ENCODE assay signal across 29 cellular contexts in genomic region chr1:84280908-84281307, GRCh38.
"Had no signal": no experiment of that assay in that cellular context is flagged by ENCODE, and none has a peak within 500 bp of the region (broad histone marks: within the 10 kb centered on the region; RNA-seq: fewer than 3 reads in every experiment).

No MANE protein-coding gene starts in this region.

- H3K9me3 ChIP-seq: neutrophil, pancreas, prostate gland, suprapubic skin, testis, tibial artery, transverse colon, upper lobe of right lung, uterus had no signal

- H3K4me2 ChIP-seq: smooth muscle cell had no signal

- H3K36me3 ChIP-seq: neutrophil, pancreas, prostate gland, spleen, suprapubic skin, tibial artery, transverse colon, upper lobe of right lung, uterus had no signal

- H3K4me1 ChIP-seq: prostate gland, spleen, testis, tibial artery, upper lobe of right lung, uterus had no signal

- DNase-seq: naive thymus-derived CD8-positive, alpha-beta T cell; nephron progenitor cell; nucleus accumbens; pancreas; retina; right cardiac atrium; spleen; stimulated activated CD4-positive, alpha-beta T cell treated with anti-CD3 and anti-CD28 coated beads, Interleukin-12 subunit alpha, Interleukin-12 subunit beta, amount 100 ng/mL, for 4 hours; stimulated activated CD4-positive, alpha-beta T cell treated with anti-CD3 and anti-CD28 coated beads, Interleukin-1b, Interleukin-23, amount 100 ng/mL, for 48 hours; stimulated activated CD4-positive, alpha-beta T cell treated with anti-CD3 and anti-CD28 coated beads, Interleukin-4, amount 100 ng/mL, for 1 hour; stimulated activated CD4-positive, alpha-beta T cell treated with anti-CD3 and anti-CD28 coated beads, Interleukin-4, amount 100 ng/mL, for 4 hours; stimulated activated CD8-positive, alpha-beta memory T cell treated with anti-CD3 and anti-CD28 coated beads, Interleukin-4, amount 100 ng/mL, for 48 hours; stimulated activated naive CD4-positive, alpha-beta T cell; stimulated activated naive CD8-positive, alpha-beta T cell treated with anti-CD3 and anti-CD28 coated beads, Interleukin-15, amount 100 ng/mL, for 72 hours; stimulated activated naive CD8-positive, alpha-beta T cell treated with anti-CD3 and anti-CD28 coated beads, Interleukin-15, Interleukin-2, amounts not matched to agents 100 U/mL and 50 U/mL, for 24 hours; substantia nigra; testis; tibial artery; transverse colon; upper lobe of right lung; uterus had no signal

- H3K27ac ChIP-seq: neutrophil, pancreas, prostate gland, skin epidermis, spleen, suprapubic skin, testis, tibial artery, transverse colon, upper lobe of right lung, uterus had no signal

- H3K4me3 ChIP-seq: pancreas, prostate gland, skin epidermis, smooth muscle cell, spleen, suprapubic skin, testis, tibial artery, transverse colon, upper lobe of right lung, uterus had no signal

- H3K27me3 ChIP-seq: neutrophil, pancreas, spleen, suprapubic skin, testis, tibial artery, transverse colon, upper lobe of right lung, uterus had no signal

- ATAC-seq: naive thymus-derived CD8-positive, alpha-beta T cell; natural killer cell treated with Interleukin-12 subunit alpha and Interleukin-12 subunit beta and Interleukin-15 and Interleukin-18, amount 100 ng/mL, for 72 hours; pancreas; right cardiac atrium; sciatic nerve; stimulated activated memory B cell treated with anti-CD40 and anti-IgM and Interleukin-4, amounts not matched to agents 10 μg/mL and 1 μg/mL and 100 μg/mL, for 72 hours; stimulated activated naive CD8-positive, alpha-beta T cell treated with anti-CD3 and anti-CD28 coated beads, Interleukin-15, amount 100 ng/mL, for 72 hours; stimulated activated naive CD8-positive, alpha-beta T cell treated with anti-CD3 and anti-CD28 coated beads, Interleukin-15, Interleukin-2, amounts not matched to agents 100 U/mL and 50 U/mL, for 24 hours; upper lobe of right lung had no signal
